Comparison of ENCODE assay signal across 22 cellular contexts in genomic region chr9:124544535-124544934, GRCh38. TPM values are rescaled to one million over a fixed set of nuclear protein-coding genes. Genes with fewer than 3 reads are reported as not detected.
DNase-seq lines count a peak whose midpoint lies in the region; ATAC-seq, FAIRE-seq and TF ChIP-seq lines count a peak whose summit lies in the region.
"Had no signal": no experiment of that assay in that cellular context is flagged by ENCODE, and none has a peak within 500 bp of the region (broad histone marks: within the 10 kb centered on the region; RNA-seq: fewer than 3 reads in every experiment).

No MANE protein-coding gene starts in this region.

- DNase-seq in HepG2 (ENCODE audit: low spot score): no peak
- DNase-seq in right lobe of liver: no peak
- peak; percentile 47 for DNase-seq in WERI-Rb-1
- no peak for DNase-seq in mesenchymal stem cell
- no peak for DNase-seq in amniotic stem cell (lab: John Stamatoyannopoulos, UW)
- no peak for DNase-seq in GM20000 (ENCODE audit: low spot score)
- no peak for DNase-seq in left ventricle myocardium inferior
- DNase-seq: 8988T; ACHN; C1 segment of cervical spinal cord; Caco-2; CD4-positive, alpha-beta memory T cell; DMS153; DND-41; GM23248; HFFc6 had no signal

- no peak overlapping the region for H2BK120ac ChIP-seq in mesenchymal stem cell (ENCODE audit: low read depth, low read length)

- H2BK5ac ChIP-seq in mesenchymal stem cell (ENCODE audit: low read depth, low read length, poor library complexity, severe bottlenecking): no peak overlapping the region

- H3K14ac ChIP-seq in mesenchymal stem cell (ENCODE audit: low read length in 2 of 2): no peak overlapping the region

- TF ChIP-seq RAD21 in HepG2 (CRISPR knock-in tag; IDR thresholded peaks at IDR 0.05): no peak

- TF ChIP-seq CTCF in HepG2 (CRISPR knock-in tag; IDR thresholded peaks at IDR 0.05) (no peak), right lobe of liver (IDR thresholded peaks at IDR 0.05) (no peak), WERI-Rb-1 (IDR thresholded peaks at IDR 0.05; ENCODE audit: low read depth, low read length) (no peak), GM20000 (IDR thresholded peaks at IDR 0.05; ENCODE audit: extremely low read depth, missing control alignments) (no peak), left ventricle myocardium inferior (IDR thresholded peaks at IDR 0.05; ENCODE audit: borderline replicate concordance) (no peak)

- WGBS in HepG2 (ENCODE audit: low lambda C conversion rate): 100% methylated on average over 2 of the region's 2 CpGs
- WGBS in right lobe of liver (ENCODE audit: insufficient coverage, low coverage, low lambda C conversion rate, missing lambda C conversion rate): 100% methylated on average over 2 of the region's 2 CpGs
- WGBS in mesenchymal stem cell: 96% methylated on average over 2 of the region's 2 CpGs

- H3K4me3 ChIP-seq in HepG2 (replicated peaks in 1 of 3; ENCODE audit: insufficient read depth in 1 of 3, low read depth in 2 of 3, low read length in 3 of 3) (no peak overlapping the region), right lobe of liver (no peak overlapping the region), WERI-Rb-1 (ENCODE audit: low read depth, low read length) (no peak overlapping the region), mesenchymal stem cell (ENCODE audit: insufficient read depth in 1 of 2, low read depth in 1 of 2, low read length in 2 of 2) (no peak overlapping the region), left ventricle myocardium inferior (no peak overlapping the region)
- H3K4me3 ChIP-seq: A549, GM23248, HAP-1 had no signal

- H2BK12ac ChIP-seq in mesenchymal stem cell (ENCODE audit: low read length in 2 of 2): no peak overlapping the region

- TF ChIP-seq EP300 in HepG2 (IDR thresholded peaks at IDR 0.05; ENCODE audit: low read depth in 2 of 2, low read length in 2 of 2) (no peak), HepG2 (CRISPR knock-in tag; IDR thresholded peaks at IDR 0.05; ENCODE audit: borderline replicate concordance) (no peak)

- POLR2A ChIA-PET in HepG2 (lab: Yijun Ruan, JAX): interaction anchor here (0.6 kb wide), 1 partner anchor 655 kb away, joined by 3 read pairs; no protein-coding TSS in a partner anchor

- no TSS peak for BruUV-seq in HepG2 (replicated peaks; lab: Mats Ljungman, UMichigan)

- no peak overlapping the region for H3K4ac ChIP-seq in mesenchymal stem cell (ENCODE audit: low read depth in 1 of 2, low read length in 2 of 2)

- ATAC-seq in HepG2 (no peak), right lobe of liver (no peak)
- ATAC-seq: A549 had no signal

- no peak overlapping the region for H2BK15ac ChIP-seq in mesenchymal stem cell (ENCODE audit: low read depth, poor library complexity, severe bottlenecking)

- no peaks in the 10 kb centered on the region for H3K9me3 ChIP-seq in HepG2 (ENCODE audit: low read length)
- no peaks in the 10 kb centered on the region for H3K9me3 ChIP-seq in right lobe of liver
- no peaks in the 10 kb centered on the region for H3K9me3 ChIP-seq in WERI-Rb-1 (ENCODE audit: severe bottlenecking)
- no peaks in the 10 kb centered on the region for H3K9me3 ChIP-seq in mesenchymal stem cell (ENCODE audit: control insufficient read depth, low read length)
- no peaks in the 10 kb centered on the region for H3K9me3 ChIP-seq in left ventricle myocardium inferior (replicated peaks)
- H3K9me3 ChIP-seq: A549, Caco-2, HAP-1 had no signal

- FAIRE-seq in HepG2 (lab: Jason Lieb, UNC): no peak
- FAIRE-seq: A549, G401.6, GM12892 had no signal

- H3K79me2 ChIP-seq in HepG2 (ENCODE audit: insufficient read depth, low read length): no peaks in the 10 kb centered on the region

- H3K36me3 ChIP-seq in HepG2 (replicated peaks in 1 of 2; ENCODE audit: control insufficient read depth in 1 of 2, insufficient read depth in 2 of 2, low read length in 2 of 2): peaks cover 12 to 45% of the 10 kb centered on the region in 2 experiments
- H3K36me3 ChIP-seq in right lobe of liver: peaks cover 0 to 5% (median 0%) of the 10 kb centered on the region in 4 donors
- peaks cover 31% of the 10 kb centered on the region for H3K36me3 ChIP-seq in WERI-Rb-1
- H3K36me3 ChIP-seq in mesenchymal stem cell (ENCODE audit: control insufficient read depth in 1 of 2, insufficient read depth in 2 of 2, low read depth in 1 of 2, low read length in 2 of 2): no peaks in the 10 kb centered on the region
- H3K36me3 ChIP-seq in left ventricle myocardium inferior: no peaks in the 10 kb centered on the region
- H3K36me3 ChIP-seq: HAP-1 had no signal

- H2AFZ ChIP-seq in HepG2 (ENCODE audit: low read length) (no peak overlapping the region), mesenchymal stem cell (ENCODE audit: low read depth, low read length) (no peak overlapping the region)
- H2AFZ ChIP-seq: GM23248 had no signal

- H4K20me1 ChIP-seq in HepG2 (ENCODE audit: insufficient read depth, low read length): no peaks in the 10 kb centered on the region

- no peak overlapping the region for H3K18ac ChIP-seq in mesenchymal stem cell (ENCODE audit: low read depth in 1 of 2, low read length in 2 of 2)

- no peak overlapping the region for H3K27ac ChIP-seq in HepG2 (ENCODE audit: extremely low read length, insufficient read depth, low read length)
- no peak overlapping the region for H3K27ac ChIP-seq in right lobe of liver
- peak overlapping the region; percentile 36 for H3K27ac ChIP-seq in WERI-Rb-1
- no peak overlapping the region for H3K27ac ChIP-seq in mesenchymal stem cell (ENCODE audit: low read length, poor library complexity, severe bottlenecking)
- H3K27ac ChIP-seq in left ventricle myocardium inferior (replicated peaks): no peak overlapping the region
- H3K27ac ChIP-seq: A549, GM23248 had no signal

- no peak overlapping the region for H4K8ac ChIP-seq in mesenchymal stem cell (ENCODE audit: low read length)

- in situ Hi-C loops in HepG2 (cut with HindIII; ENCODE audit: extremely low pct_ligation_motif_present, low pct_unique_long_range_greater_than_20kb): no loop called here

- intact Hi-C loops in HepG2 (cut with micrococcal nuclease; ENCODE audit: unreplicated experiment) (no loop called here), right lobe of liver (cut with DNase I) (no loop called here), left ventricle myocardium inferior (cut with micrococcal nuclease) (no loop called here)

- H3K23ac ChIP-seq in mesenchymal stem cell (ENCODE audit: low read length in 2 of 2): no peak overlapping the region

- CTCF ChIA-PET in HepG2 (lab: Yijun Ruan, JAX; ENCODE audit: low intra/inter-chr PET ratio, low total read pairs): no interaction called here

- no peak for TF ChIP-seq POLR2A in HepG2 (IDR thresholded peaks at IDR 0.05; ENCODE audit: insufficient read depth in 1 of 2, low read depth in 2 of 2, low read length in 2 of 2)
- TF ChIP-seq POLR2A in right lobe of liver (IDR thresholded peaks at IDR 0.05): no peak

- no peak overlapping the region for H3K9ac ChIP-seq in HepG2 (ENCODE audit: insufficient read depth, low read depth, low read length)
- H3K9ac ChIP-seq in mesenchymal stem cell (ENCODE audit: low read length): no peak overlapping the region
- H3K9ac ChIP-seq: GM23248 had no signal

- H3K27me3 ChIP-seq in HepG2 (ENCODE audit: control insufficient read depth in 1 of 2, insufficient read depth in 2 of 2, low read length in 2 of 2) (no peaks in the 10 kb centered on the region), right lobe of liver (no peaks in the 10 kb centered on the region), WERI-Rb-1 (ENCODE audit: insufficient read depth, low read depth, severe bottlenecking) (no peaks in the 10 kb centered on the region), mesenchymal stem cell (ENCODE audit: control insufficient read depth in 1 of 2, insufficient read depth in 1 of 2, low read length in 2 of 2) (no peaks in the 10 kb centered on the region), left ventricle myocardium inferior (ENCODE audit: low read depth) (no peaks in the 10 kb centered on the region)

- peaks cover 8% of the 10 kb centered on the region for H3K4me1 ChIP-seq in HepG2 (ENCODE audit: insufficient read depth, low read length)
- no peaks in the 10 kb centered on the region for H3K4me1 ChIP-seq in right lobe of liver
- H3K4me1 ChIP-seq in mesenchymal stem cell (ENCODE audit: control insufficient read depth, insufficient read depth, low read depth, low read length): peaks cover 2% of the 10 kb centered on the region
- no peaks in the 10 kb centered on the region for H3K4me1 ChIP-seq in left ventricle myocardium inferior
- H3K4me1 ChIP-seq: A549, HAP-1 had no signal

- H4K91ac ChIP-seq in mesenchymal stem cell (ENCODE audit: low read length): no peak overlapping the region

- no peaks in the 10 kb centered on the region for H3K79me1 ChIP-seq in mesenchymal stem cell (replicated peaks; ENCODE audit: low read length, poor library complexity, severe bottlenecking)

- H3K4me2 ChIP-seq in HepG2 (ENCODE audit: low read depth, low read length) (no peak overlapping the region), mesenchymal stem cell (ENCODE audit: low read length, poor library complexity, severe bottlenecking) (no peak overlapping the region)
- H3K4me2 ChIP-seq: A549 had no signal

- H2AK5ac ChIP-seq in mesenchymal stem cell (ENCODE audit: low read length, severe bottlenecking): peak overlapping the region; percentile 49

RNA-seq across cellular contexts. Expression of gene NR5A1, which starts 37.3 kb away (rescaled TPM):
- total RNA-seq in HepG2 (2016; rRNA removed; fragmentation: Illumina TruSeq; extraction: Trizol) (38.8 and 44.7 TPM in 2 replicates), right lobe of liver (under 1 TPM in 1 of 6 experiments, not detected in 5; 0.26 TPM), left ventricle myocardium inferior (not detected)
- total RNA-seq in HepG2 (2016; cell fraction: cytosol; rRNA removed; fragmentation: Illumina TruSeq; extraction: Trizol; ENCODE audit: low read depth): 7.2 and 7.8 TPM in 2 replicates
- total RNA-seq in HepG2 (2016; cell fraction: insoluble cytoplasmic fraction; rRNA removed; fragmentation: Illumina TruSeq; extraction: Trizol): 32.3 and 46.7 TPM in 2 replicates
- 22.5 and 25.3 TPM in 2 replicates for total RNA-seq in HepG2 (2016; cell fraction: membrane; rRNA removed; fragmentation: Illumina TruSeq; extraction: Trizol)
- total RNA-seq in HepG2 (2016; cell fraction: nucleus; rRNA removed; fragmentation: Illumina TruSeq; extraction: Trizol): 26.4 and 32.4 TPM in 2 replicates
- polyA plus RNA-seq in HepG2 (2011; rRNA removed): 28.9 and 43.2 TPM in 2 replicates
- polyA plus RNA-seq in HepG2 (2011; cell fraction: cytosol; rRNA removed): 25.4 and 37.8 TPM in 2 replicates
- 82.6 and 84.5 TPM in 2 replicates for polyA plus RNA-seq in HepG2 (2011; cell fraction: nucleus; rRNA removed)
- polyA plus RNA-seq in HepG2 (2012): 22.4 and 32.6 TPM in 2 replicates
- polyA plus RNA-seq in HepG2 (2016; cell fraction: cytosol; fragmentation: Illumina TruSeq; extraction: Trizol; ENCODE audit: low read depth): 6.7 and 7.0 TPM in 2 replicates
- 34.3 and 43.6 TPM in 2 replicates for polyA plus RNA-seq in HepG2 (2016; cell fraction: insoluble cytoplasmic fraction; fragmentation: Illumina TruSeq; extraction: Trizol; ENCODE audit: low read depth)
- 17.4 and 17.9 TPM in 2 replicates for polyA plus RNA-seq in HepG2 (2016; cell fraction: membrane; fragmentation: Illumina TruSeq; extraction: Trizol; ENCODE audit: low read depth)
- polyA plus RNA-seq in HepG2 (2016; cell fraction: nucleus; fragmentation: Illumina TruSeq; extraction: Trizol; ENCODE audit: insufficient read depth, low read depth): 59.8 and 63.0 TPM in 2 replicates
- 75.6 TPM in 1 of 2 replicates, not detected in the other for polyA minus RNA-seq in HepG2 (2011; rRNA and poly(A)+ RNA removed; ENCODE audit: low replicate concordance)
- 33.2 and 39.7 TPM in 2 replicates for polyA minus RNA-seq in HepG2 (2011; cell fraction: cytosol; rRNA and poly(A)+ RNA removed)
- polyA minus RNA-seq in HepG2 (2011; cell fraction: nucleus; rRNA and poly(A)+ RNA removed): 18.8 and 21.6 TPM in 2 replicates
- polyA plus RNA-seq in mesenchymal stem cell (2013, experiment 1 of 2): not detected
- polyA plus RNA-seq in mesenchymal stem cell (2013, experiment 2 of 2): not detected
- total RNA-seq: CD4-positive, alpha-beta memory T cell; GM23248; H4; HFFc6 had no signal
- polyA plus RNA-seq: A549; BJ; CD4-positive, alpha-beta memory T cell; GM23248 had no signal
